In genomic region chr19:22945560-22945959, GRCh38 we compare ENCODE assay signal across 1 cellular context.
TF ChIP-seq lines count a peak whose summit lies in the region.

No MANE protein-coding gene starts in this region.

TF ChIP-seq in HepG2, 621 proteins besides CTCF, POLR2A, EP300 and RAD21:
- no peak for TF ChIP-seq RFX5 (IDR thresholded peaks at IDR 0.05; ENCODE audit: low read depth, low read length)
- TF ChIP-seq ZNF331 (CRISPR knock-in tag; IDR thresholded peaks at IDR 0.05): no peak
- no peak for TF ChIP-seq HMGA1 (CRISPR knock-in tag; conservative IDR thresholded peaks at IDR 0.05)
- peak; percentile 78; the same call in 1 of the 2 replicates for TF ChIP-seq CBX5 (CRISPR knock-in tag; IDR thresholded peaks at IDR 0.05; ENCODE audit: borderline replicate concordance)
- no peak for TF ChIP-seq IKZF4 (CRISPR knock-in tag; IDR thresholded peaks at IDR 0.05; ENCODE audit: borderline replicate concordance, low read depth, not compliant biosample characterization)
- no peak for TF ChIP-seq ZNF746 (CRISPR knock-in tag; IDR thresholded peaks at IDR 0.05)
- TF ChIP-seq THRA (CRISPR knock-in tag; IDR thresholded peaks at IDR 0.05; ENCODE audit: borderline replicate concordance): no peak
- TF ChIP-seq SALL2 (CRISPR knock-in tag; IDR thresholded peaks at IDR 0.05): no peak
- TF ChIP-seq SETDB1 (CRISPR knock-in tag; IDR thresholded peaks at IDR 0.05; ENCODE audit: borderline replicate concordance): peak; percentile 84; the same call in 1 of the 2 replicates
- no peak for TF ChIP-seq ZNF276 (CRISPR knock-in tag; IDR thresholded peaks at IDR 0.05; ENCODE audit: low read depth)
- no peak for TF ChIP-seq TRAFD1 (CRISPR knock-in tag; IDR thresholded peaks at IDR 0.05; ENCODE audit: borderline replicate concordance)
- TF ChIP-seq ATAD3A (CRISPR knock-in tag; IDR thresholded peaks at IDR 0.05): no peak
- TF ChIP-seq JUND (CRISPR knock-in tag; IDR thresholded peaks at IDR 0.05): no peak
- TF ChIP-seq BRCA1 (CRISPR knock-in tag; IDR thresholded peaks at IDR 0.05): no peak
- no peak for TF ChIP-seq ZNF546 (CRISPR knock-in tag; conservative IDR thresholded peaks at IDR 0.05)
- TF ChIP-seq ZNF430 (CRISPR knock-in tag; IDR thresholded peaks at IDR 0.05): no peak
- peak; percentile 52; the same call in 1 of the 2 replicates for TF ChIP-seq CEBPZ (IDR thresholded peaks at IDR 0.05; ENCODE audit: low read length)
- TF ChIP-seq MED13 (CRISPR knock-in tag; IDR thresholded peaks at IDR 0.05): no peak
- peak; percentile 53 for TF ChIP-seq ZFP36 (IDR thresholded peaks at IDR 0.05; ENCODE audit: borderline replicate concordance, low read depth, low read length, partially characterized antibody)
- no peak for TF ChIP-seq ASH2L (IDR thresholded peaks at IDR 0.05; ENCODE audit: insufficient read length, low read depth, low read length)
- no peak for TF ChIP-seq NR2F2 (IDR thresholded peaks at IDR 0.05; ENCODE audit: borderline replicate concordance, low read depth)
- TF ChIP-seq ZNF44 (CRISPR knock-in tag; IDR thresholded peaks at IDR 0.05): no peak
- TF ChIP-seq ZNF280D (CRISPR knock-in tag; IDR thresholded peaks at IDR 0.05): peak; percentile 72; the same call in 1 of the 2 replicates
- TF ChIP-seq ZNF17 (CRISPR knock-in tag; IDR thresholded peaks at IDR 0.05): no peak
- no peak for TF ChIP-seq ZNF446 (CRISPR knock-in tag; IDR thresholded peaks at IDR 0.05)
- TF ChIP-seq CBX1 (IDR thresholded peaks at IDR 0.05; ENCODE audit: low read depth): peak; percentile 96
- TF ChIP-seq ZNF616 (CRISPR knock-in tag; IDR thresholded peaks at IDR 0.05; ENCODE audit: low read depth): peak; percentile 100
- TF ChIP-seq TCF7 (IDR thresholded peaks at IDR 0.05; ENCODE audit: low read depth): no peak
- no peak for TF ChIP-seq SNAPC2 (CRISPR knock-in tag; IDR thresholded peaks at IDR 0.05)
- TF ChIP-seq ZFP36L1 (CRISPR knock-in tag; IDR thresholded peaks at IDR 0.05): no peak
- peak; percentile 40 for TF ChIP-seq XRCC5 (optimal IDR thresholded peaks at IDR 0.05; ENCODE audit: low read length)
- TF ChIP-seq ARHGAP35 (CRISPR knock-in tag; IDR thresholded peaks at IDR 0.05; ENCODE audit: borderline replicate concordance): no peak
- TF ChIP-seq ZIK1 (CRISPR knock-in tag; IDR thresholded peaks at IDR 0.05; ENCODE audit: borderline replicate concordance, low read depth): no peak
- TF ChIP-seq ZKSCAN1 (IDR thresholded peaks at IDR 0.05; ENCODE audit: low read length): peak; percentile 42; the same call in 1 of the 2 replicates
